ENCODE assay signal across 8 cellular contexts in the genomic region with DNA sequence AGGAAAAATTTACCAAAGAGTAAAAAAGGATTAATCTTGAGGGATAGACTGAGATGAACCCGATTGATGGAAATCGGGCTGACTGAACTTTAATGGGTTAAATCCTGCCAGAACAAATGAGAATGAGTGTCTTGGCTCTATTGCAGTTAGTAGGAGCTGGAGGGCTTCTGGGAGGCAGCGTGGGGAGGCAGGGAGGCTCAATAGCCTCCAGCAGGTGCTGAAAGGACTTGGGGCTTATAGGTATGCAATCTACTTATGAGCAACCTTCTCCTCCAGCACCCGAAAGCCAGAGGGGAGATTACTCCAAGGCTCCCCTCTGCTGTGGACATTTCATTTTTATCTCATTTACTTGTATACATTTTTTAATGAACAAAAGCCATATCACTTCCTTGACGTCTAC. TPM values are rescaled to one million over a fixed set of nuclear protein-coding genes. Genes with fewer than 3 reads are reported as not detected.
DNase-seq lines count a peak whose midpoint lies in the region; ATAC-seq and TF ChIP-seq lines count a peak whose summit lies in the region.

No MANE protein-coding gene starts in this region.

- no peak for TF ChIP-seq CTCF in colonic mucosa (IDR thresholded peaks at IDR 0.05)
- TF ChIP-seq CTCF in neural progenitor cell (IDR thresholded peaks at IDR 0.05) = no peak

- intact Hi-C loops in colonic mucosa (cut with DNase I) = loop anchor here (10.0 kb wide), 1 partner anchor 154 kb away; a partner anchor contains a TSS

- no peak overlapping the region for H2AFZ ChIP-seq in neural progenitor cell (replicated peaks)

- peaks cover 0 to 31% (median 17%) of the 10 kb centered on the region in 4 donors for H3K4me1 Mint-ChIP-seq in CD4-positive, CD25-positive, alpha-beta regulatory T cell
- peaks cover 16% of the 10 kb centered on the region for H3K4me1 Mint-ChIP-seq in neural progenitor cell

- no peak for ATAC-seq in CD4-positive, CD25-positive, alpha-beta regulatory T cell (ENCODE audit: low read depth in 2 of 2)
- ATAC-seq in GM21723 (IDR thresholded peaks at IDR 0.05; ENCODE audit: unreplicated experiment) (no peak), HG03457 (IDR thresholded peaks at IDR 0.05; ENCODE audit: unreplicated experiment) (no peak)

- peaks cover 8% of the 10 kb centered on the region for H3K27me3 ChIP-seq in CD4-positive, CD25-positive, alpha-beta regulatory T cell (ENCODE audit: control insufficient read depth, insufficient read depth, low read length)
- no peaks in the 10 kb centered on the region for H3K27me3 ChIP-seq in MG63
- no peaks in the 10 kb centered on the region for H3K27me3 ChIP-seq in colonic mucosa
- peaks cover 43% of the 10 kb centered on the region for H3K27me3 ChIP-seq in neural progenitor cell

- H3K79me2 ChIP-seq in neural progenitor cell (ENCODE audit: low read depth) = no peaks in the 10 kb centered on the region

- peaks cover 14% of the 10 kb centered on the region for H4K20me1 ChIP-seq in neural progenitor cell (ENCODE audit: low read depth)

- peak overlapping the region in 2 of 3 donors; percentile 20 to 82 for H3K27ac Mint-ChIP-seq in CD4-positive, CD25-positive, alpha-beta regulatory T cell
- H3K27ac Mint-ChIP-seq in neural progenitor cell = no peak overlapping the region

- no peak for DNase-seq in CD4-positive, CD25-positive, alpha-beta regulatory T cell
- no peak for DNase-seq in MG63
- no peak for DNase-seq in colonic mucosa
- DNase-seq in neural progenitor cell (ENCODE audit: low spot score) = no peak
- no peak for DNase-seq in AML-193 (lab: John Stamatoyannopoulos, UW)
- no peak for DNase-seq in stimulated activated CD4-positive, alpha-beta T cell treated with anti-CD3 and anti-CD28 coated beads, Interleukin-2, amount 100 ng/mL, for 48 hours

- H3K4me2 ChIP-seq in neural progenitor cell = peak overlapping the region; percentile 89

- H3K4me3 Mint-ChIP-seq in CD4-positive, CD25-positive, alpha-beta regulatory T cell = peak overlapping the region; percentile 89 to 95 (median 92)
- peak overlapping the region; percentile 97 for H3K4me3 Mint-ChIP-seq in neural progenitor cell

- H3K9ac ChIP-seq in colonic mucosa (ENCODE audit: low read depth in 2 of 2, low read length in 2 of 2) (peak overlapping the region in 1 of 2 donors; percentile 77), neural progenitor cell (no peak overlapping the region)

- H3K27me3 Mint-ChIP-seq in CD4-positive, CD25-positive, alpha-beta regulatory T cell = peaks cover 53% of the 10 kb centered on the region
- peaks cover 9% of the 10 kb centered on the region for H3K27me3 Mint-ChIP-seq in neural progenitor cell (ENCODE audit: insufficient read depth, low read depth)

- H3K9me3 ChIP-seq in CD4-positive, CD25-positive, alpha-beta regulatory T cell (ENCODE audit: control insufficient read depth in 2 of 2, low read length in 2 of 2) = no peaks in the 10 kb centered on the region
- H3K9me3 ChIP-seq in MG63 (no peaks in the 10 kb centered on the region), colonic mucosa (no peaks in the 10 kb centered on the region), neural progenitor cell (ENCODE audit: low read depth) (no peaks in the 10 kb centered on the region)

- H3F3A ChIP-seq in neural progenitor cell (ENCODE audit: low read depth) = peaks cover 11% of the 10 kb centered on the region

- peak overlapping the region; percentile 76 for H3K4me3 ChIP-seq in CD4-positive, CD25-positive, alpha-beta regulatory T cell (ENCODE audit: low read depth, low read length)
- H3K4me3 ChIP-seq in MG63 (peak overlapping the region; percentile 97), colonic mucosa (peak overlapping the region; percentile 88), neural progenitor cell (no peak overlapping the region)

- H3K36me3 Mint-ChIP-seq in CD4-positive, CD25-positive, alpha-beta regulatory T cell = peaks cover 3% of the 10 kb centered on the region
- H3K36me3 Mint-ChIP-seq in neural progenitor cell = no peaks in the 10 kb centered on the region

- no peak overlapping the region for H3K27ac ChIP-seq in CD4-positive, CD25-positive, alpha-beta regulatory T cell (ENCODE audit: insufficient read depth, low read length, poor library complexity, severe bottlenecking)
- H3K27ac ChIP-seq in colonic mucosa (peak overlapping the region; percentile 91), neural progenitor cell (no peak overlapping the region)

- peaks cover 22% of the 10 kb centered on the region for H3K4me1 ChIP-seq in CD4-positive, CD25-positive, alpha-beta regulatory T cell (ENCODE audit: control insufficient read depth, insufficient read depth, low read length, poor library complexity, severe bottlenecking)
- H3K4me1 ChIP-seq in colonic mucosa (no peaks in the 10 kb centered on the region), neural progenitor cell (peaks cover 9% of the 10 kb centered on the region)

- H3K9me3 Mint-ChIP-seq in CD4-positive, CD25-positive, alpha-beta regulatory T cell = no peaks in the 10 kb centered on the region
- H3K9me3 Mint-ChIP-seq in neural progenitor cell = no peaks in the 10 kb centered on the region

- no peaks in the 10 kb centered on the region for H3K36me3 ChIP-seq in CD4-positive, CD25-positive, alpha-beta regulatory T cell (ENCODE audit: control insufficient read depth, insufficient read depth, low read length)
- H3K36me3 ChIP-seq in MG63 (no peaks in the 10 kb centered on the region), colonic mucosa (no peaks in the 10 kb centered on the region), neural progenitor cell (no peaks in the 10 kb centered on the region)

RNA-seq across cellular contexts. Expression of a gene that starts 1.0 kb away (rescaled TPM):
- total RNA-seq in CD4-positive, CD25-positive, alpha-beta regulatory T cell = 4.4 TPM
- polyA plus RNA-seq in CD4-positive, CD25-positive, alpha-beta regulatory T cell = 1 to 10 TPM; 1.1 to 1.5 (median 1.3) TPM
- total RNA-seq in MG63 (2014; rRNA removed; shearing (Covaris generic); ENCODE audit: low replicate concordance) = 5.1 and 6.5 TPM in 2 replicates
- 10 to 100 TPM; 15.7 to 22.2 TPM for total RNA-seq in colonic mucosa
- total RNA-seq in neural progenitor cell (ENCODE audit: low replicate concordance) = 9.4 and 12.3 TPM in 2 replicates

RNA-seq across cellular contexts. Expression of a gene that starts 56.2 kb away (rescaled TPM):
- total RNA-seq in CD4-positive, CD25-positive, alpha-beta regulatory T cell = 1.7 TPM
- 1 to 10 TPM; 2.3 to 3.2 (median 2.9) TPM for polyA plus RNA-seq in CD4-positive, CD25-positive, alpha-beta regulatory T cell
- total RNA-seq in MG63 (2014; rRNA removed; shearing (Covaris generic); ENCODE audit: low replicate concordance) = 14.3 and 64.9 TPM in 2 replicates
- total RNA-seq in colonic mucosa (1 to 10 TPM; 2.8 to 3.5 TPM), neural progenitor cell (ENCODE audit: low replicate concordance) (8.1 and 14.2 TPM in 2 replicates)
